In the genomic region with DNA sequence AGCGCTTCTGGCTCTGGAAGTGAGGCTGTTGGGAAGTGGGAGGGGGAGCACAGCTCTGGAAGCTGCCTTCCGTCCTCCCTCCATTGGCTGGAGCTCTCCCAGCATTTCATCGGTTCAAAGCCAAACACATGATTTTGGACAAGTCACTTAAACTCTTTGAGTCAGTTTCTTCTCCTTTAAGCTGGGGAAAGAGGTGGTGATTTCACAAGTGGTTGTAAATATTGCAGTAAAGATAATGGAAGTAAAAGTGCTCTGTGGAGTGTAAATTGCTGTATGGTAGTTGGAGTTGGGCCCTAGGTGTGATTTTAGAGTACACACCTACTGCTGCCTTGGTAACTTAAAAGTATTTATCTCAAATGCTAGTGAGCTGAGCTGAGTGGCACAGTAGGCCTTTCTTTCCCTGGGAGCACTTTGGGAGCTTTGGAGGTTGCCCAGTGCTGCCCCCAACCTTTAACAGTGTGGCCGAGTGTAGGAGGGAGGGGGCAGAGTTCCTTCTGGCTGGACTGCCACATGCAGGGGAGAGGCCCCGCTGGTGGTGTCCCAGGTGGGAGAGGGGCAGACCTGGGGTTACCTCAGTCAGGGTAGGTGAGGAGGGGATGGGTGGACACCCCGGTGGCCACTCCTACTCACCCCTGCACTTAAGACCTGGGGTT, we compare ENCODE assay signal across 11 cellular contexts. TPM values are rescaled to one million over a fixed set of nuclear protein-coding genes. Genes with fewer than 3 reads are reported as not detected.
DNase-seq lines count a peak whose midpoint lies in the region; ATAC-seq, FAIRE-seq and TF ChIP-seq lines count a peak whose summit lies in the region.
"Had no signal": no experiment of that assay in that cellular context is flagged by ENCODE, and none has a peak within 500 bp of the region (broad histone marks: within the 10 kb centered on the region; RNA-seq: fewer than 3 reads in every experiment).

No MANE protein-coding gene starts in this region.

- no peaks in the 10 kb centered on the region for H3K4me1 Mint-ChIP-seq in stimulated activated effector memory CD8-positive, alpha-beta T cell treated with anti-CD3 and anti-CD28 coated beads, Interleukin-12 subunit alpha, Interleukin-12 subunit beta, amount 100 ng/mL, for 72 hours

- peak overlapping the region; percentile 54 for H3K27ac Mint-ChIP-seq in stimulated activated effector memory CD8-positive, alpha-beta T cell treated with anti-CD3 and anti-CD28 coated beads, Interleukin-12 subunit alpha, Interleukin-12 subunit beta, amount 100 ng/mL, for 72 hours

- no peak overlapping the region for H3K9ac ChIP-seq in kidney (ENCODE audit: low read length in 2 of 2)
- H3K9ac ChIP-seq: KMS-11 had no signal

- H3K4me3 Mint-ChIP-seq in stimulated activated effector memory CD8-positive, alpha-beta T cell treated with anti-CD3 and anti-CD28 coated beads, Interleukin-12 subunit alpha, Interleukin-12 subunit beta, amount 100 ng/mL, for 72 hours: no peak overlapping the region

- no peak for FAIRE-seq in kidney (lab: Jason Lieb, UNC)
- FAIRE-seq: D721Med had no signal

- ATAC-seq in stimulated activated effector memory CD8-positive, alpha-beta T cell treated with anti-CD3 and anti-CD28 coated beads, Interleukin-12 subunit alpha, Interleukin-12 subunit beta, amount 100 ng/mL, for 72 hours: no peak
- no peak for ATAC-seq in HG03520 (IDR thresholded peaks at IDR 0.05; ENCODE audit: unreplicated experiment)

- H3K36me3 Mint-ChIP-seq in stimulated activated effector memory CD8-positive, alpha-beta T cell treated with anti-CD3 and anti-CD28 coated beads, Interleukin-12 subunit alpha, Interleukin-12 subunit beta, amount 100 ng/mL, for 72 hours: no peaks in the 10 kb centered on the region

- intact Hi-C loops in kidney (cut with DNase I): no loop called here

- H3K36me3 ChIP-seq in kidney (ENCODE audit: control insufficient read depth in 1 of 2, insufficient read depth in 2 of 2, low read length in 2 of 2): no peaks in the 10 kb centered on the region

- H3K9me3 Mint-ChIP-seq in stimulated activated effector memory CD8-positive, alpha-beta T cell treated with anti-CD3 and anti-CD28 coated beads, Interleukin-12 subunit alpha, Interleukin-12 subunit beta, amount 100 ng/mL, for 72 hours: no peaks in the 10 kb centered on the region

- H3K27ac ChIP-seq in caudate nucleus (ENCODE audit: low read depth, low read length): peak overlapping the region; percentile 88
- H3K27ac ChIP-seq in kidney (ENCODE audit: low read depth in 2 of 2, low read length in 2 of 2): peak overlapping the region; percentile 68 to 74
- H3K27ac ChIP-seq: KMS-11 had no signal

- no peak overlapping the region for H3K4me3 ChIP-seq in kidney (ENCODE audit: low read length in 2 of 2)

- H3K9me3 ChIP-seq in kidney (ENCODE audit: control insufficient read depth in 1 of 2, low read length in 2 of 2): no peaks in the 10 kb centered on the region

- DNase-seq in HCEC 1CT: peak; percentile 35
- peak in 9 of 61 donors; percentile 22 to 48 (median 29) for DNase-seq in caudate nucleus (lab: John Stamatoyannopoulos, UW)
- DNase-seq in kidney: no peak
- no peak for DNase-seq in stimulated activated effector memory CD8-positive, alpha-beta T cell treated with anti-CD3 and anti-CD28 coated beads, Interleukin-12 subunit alpha, Interleukin-12 subunit beta, amount 100 ng/mL, for 72 hours (ENCODE audit: low spot score in 2 of 2)
- no peak for DNase-seq in NCI-H526 treated with DMSO at 0.1 percent for 48 hours (lab: John Stamatoyannopoulos, UW)
- no peak for DNase-seq in GDM1 (lab: John Stamatoyannopoulos, UW)
- DNase-seq in NCI-H524 (lab: John Stamatoyannopoulos, UW): no peak
- DNase-seq: effector CD4-positive, alpha-beta T cell had no signal

- TF ChIP-seq CTCF in kidney (IDR thresholded peaks at IDR 0.05; ENCODE audit: borderline replicate concordance, extremely low read depth, insufficient read depth): no peak

- H3K4me1 ChIP-seq in kidney (ENCODE audit: control insufficient read depth in 1 of 2, insufficient read depth in 1 of 2, low read depth in 1 of 2, low read length in 2 of 2): peaks cover 60 to 63% of the 10 kb centered on the region in 2 donors

RNA-seq across cellular contexts. Expression of gene ASAP2, which starts 54.7 kb away (rescaled TPM):
- total RNA-seq in kidney: 54.8 TPM
- 26.2 TPM for polyA plus RNA-seq in kidney (ENCODE audit: insufficient read depth, low read depth, low replicate concordance)
